1 cellular context compared by ENCODE assay signal in genomic region chr17:19003966-19004600, GRCh38.
A peak's percentile ranks its signal among the peaks of the same experiment; 100 is the strongest.
TF ChIP-seq lines count a peak whose summit lies in the region.

No MANE protein-coding gene starts in this region.

TF ChIP-seq in HEK293, 187 proteins besides CTCF, POLR2A, EP300 and RAD21 (continued from another document and continues in another):
- TF ChIP-seq ZNF518A (tag by site-specific recombination; conservative IDR thresholded peaks at IDR 0.05; ENCODE audit: low read depth) (no peak), ZXDB (tag by site-specific recombination; IDR thresholded peaks at IDR 0.05) (no peak), ZNF184 (tag by site-specific recombination; IDR thresholded peaks at IDR 0.05) (no peak), ZBTB48 (tag by site-specific recombination; IDR thresholded peaks at IDR 0.05) (peak; percentile 95), ZNF701 (tag by site-specific recombination; IDR thresholded peaks at IDR 0.05) (no peak), ZNF514 (tag by site-specific recombination; IDR thresholded peaks at IDR 0.05) (no peak), KLF1 (tag by site-specific recombination; IDR thresholded peaks at IDR 0.05) (peak; percentile 27; the same call in 1 of the 2 replicates), ZBTB44 (tag by site-specific recombination; IDR thresholded peaks at IDR 0.05) (no peak), ZNF791 (tag by site-specific recombination; IDR thresholded peaks at IDR 0.05) (no peak), ZBTB11 (tag by site-specific recombination; conservative IDR thresholded peaks at IDR 0.05; ENCODE audit: low read depth) (no peak), MZF1 (tag by site-specific recombination; IDR thresholded peaks at IDR 0.05; ENCODE audit: borderline replicate concordance) (no peak), PRDM10 (tag by site-specific recombination; IDR thresholded peaks at IDR 0.05) (no peak), KLF8 (tag by site-specific recombination; IDR thresholded peaks at IDR 0.05) (peak; percentile 65; the same call in 1 of the 2 replicates), ZSCAN16 (tag by site-specific recombination; IDR thresholded peaks at IDR 0.05) (no peak), AEBP2 (tag by site-specific recombination; IDR thresholded peaks at IDR 0.05; ENCODE audit: borderline replicate concordance) (no peak), PRDM2 (tag by site-specific recombination; IDR thresholded peaks at IDR 0.05; ENCODE audit: borderline replicate concordance) (no peak), ZBTB10 (tag by site-specific recombination; IDR thresholded peaks at IDR 0.05) (peak; percentile 11; the same call in 1 of the 2 replicates), ZNF18 (tag by site-specific recombination; IDR thresholded peaks at IDR 0.05) (no peak), BCL11A (tag by site-specific recombination; IDR thresholded peaks at IDR 0.05; ENCODE audit: low read depth) (no peak), ZNF248 (tag by site-specific recombination; IDR thresholded peaks at IDR 0.05) (no peak), SCRT1 (tag by site-specific recombination; IDR thresholded peaks at IDR 0.05; ENCODE audit: borderline replicate concordance) (no peak)
